Comparison of ENCODE assay signal across 8 cellular contexts in genomic region chr19:55166530-55167268, GRCh38. TPM values are rescaled to one million over a fixed set of nuclear protein-coding genes. Genes with fewer than 3 reads are reported as not detected.
A peak's percentile ranks its signal among the peaks of the same experiment; 100 is the strongest.
DNase-seq lines count a peak whose midpoint lies in the region; ATAC-seq and TF ChIP-seq lines count a peak whose summit lies in the region.

Gene DNAAF3, minus strand, starts transcription at chr19:55166613. Its CDS starts 200 bp downstream, at chr19:55166413.

- H3K27ac ChIP-seq in ACC112 (ENCODE audit: low read depth, low read length): no peak within 1 kb of the TSS
- H3K27ac ChIP-seq in duodenal mucosa (ENCODE audit: low read depth, low read length): no peak within 1 kb of the TSS
- H3K27ac ChIP-seq in left lung: no peak within 1 kb of the TSS

- H3K27me3 ChIP-seq in ACC112 (ENCODE audit: insufficient read depth, low read length) (peaks cover 10% of the 10 kb centered on the region), duodenal mucosa (ENCODE audit: control insufficient read depth in 1 of 2, insufficient read depth in 2 of 2, low read length in 2 of 2) (peaks cover 22 to 30% of the 10 kb centered on the region in 2 donors), left lung (peaks cover 36 to 100% of the 10 kb centered on the region in 2 donors)

- peak; percentile 58 for ATAC-seq in GM18870 (IDR thresholded peaks at IDR 0.05; ENCODE audit: unreplicated experiment)
- peak; percentile 94 for ATAC-seq in HG03460 (IDR thresholded peaks at IDR 0.05; ENCODE audit: unreplicated experiment)
- peak; percentile 99 for ATAC-seq in left lung

- no peaks in the 10 kb centered on the region for H3K79me2 ChIP-seq in ACC112 (ENCODE audit: control insufficient read depth, insufficient read depth, low read length, unreplicated experiment)

- DNase-seq in NCI-H510A treated with DMSO at 0.1 percent for 48 hours (lab: John Stamatoyannopoulos, UW): peak; percentile 94
- peak; percentile 25 to 45 for DNase-seq in activated CD4-positive, alpha-beta T cell treated with anti-CD3 and anti-CD28 coated beads for 4 hours
- DNase-seq in left lung: peak; percentile 90 to 92
- DNase-seq in stimulated activated CD4-positive, alpha-beta T cell treated with anti-CD3 and anti-CD28 coated beads, Interleukin-2, amount 100 ng/mL, for 24 hours: peak; percentile 64 to 87

- H3K36me3 ChIP-seq in ACC112 (ENCODE audit: insufficient read depth, low read length) (no peaks in the 10 kb centered on the region), duodenal mucosa (ENCODE audit: control insufficient read depth in 1 of 2, insufficient read depth in 2 of 2, low read length in 2 of 2) (no peaks in the 10 kb centered on the region), left lung (no peaks in the 10 kb centered on the region)

- intact Hi-C loops in left lung (cut with DNase I): no loop called here

- peak within 1 kb of the TSS; percentile 23 for H2AFZ ChIP-seq in ACC112 (ENCODE audit: low read length, unreplicated experiment)

- peak within 1 kb of the TSS; percentile 75 for H3K4me3 ChIP-seq in ACC112 (ENCODE audit: low read depth, low read length)
- peak within 1 kb of the TSS; percentile 67 to 71 for H3K4me3 ChIP-seq in duodenal mucosa (ENCODE audit: low read depth in 1 of 2, low read length in 2 of 2)
- H3K4me3 ChIP-seq in left lung: peak within 1 kb of the TSS; percentile 19 to 35

- TF ChIP-seq CTCF in left lung (IDR thresholded peaks at IDR 0.05): no peak

- H3K4me1 ChIP-seq in ACC112 (ENCODE audit: control insufficient read depth, insufficient read depth, low read length, unreplicated experiment) (no peaks in the 10 kb centered on the region), duodenal mucosa (ENCODE audit: control insufficient read depth in 1 of 2, insufficient read depth in 2 of 2, low read length in 2 of 2) (peaks cover 0 to 3% of the 10 kb centered on the region in 2 donors), left lung (peaks cover 0 to 6% of the 10 kb centered on the region in 2 donors)

- no peak within 1 kb of the TSS for H3K9ac ChIP-seq in duodenal mucosa (ENCODE audit: low read depth in 1 of 2, low read length in 2 of 2)

- H3K9me3 ChIP-seq in duodenal mucosa (ENCODE audit: control insufficient read depth in 1 of 2, low read length in 2 of 2) (no peaks in the 10 kb centered on the region), left lung (no peaks in the 10 kb centered on the region)

RNA-seq across cellular contexts. Expression of gene DNAAF3, which starts in this region (rescaled TPM):
- 10 to 100 TPM in 1 of 2 donors, under 1 TPM in 1; 0.76 to 11.0 TPM for total RNA-seq in left lung

Comparison
In these comparisons a context has a peak if more than half of its experiments do, and no peak if none do; other contexts are left out.
1. DNase-seq: peak in every context shown above with its lines; median percentile 94 in NCI-H510A treated with DMSO at 0.1 percent for 48 hours; 91 in left lung; 76 in stimulated activated CD4-positive, alpha-beta T cell treated with anti-CD3 and anti-CD28 coated beads, Interleukin-2, amount 100 ng/mL, for 24 hours; 35 in activated CD4-positive, alpha-beta T cell treated with anti-CD3 and anti-CD28 coated beads for 4 hours.